Comparison of ENCODE assay signal across 12 cellular contexts in the genomic region with DNA sequence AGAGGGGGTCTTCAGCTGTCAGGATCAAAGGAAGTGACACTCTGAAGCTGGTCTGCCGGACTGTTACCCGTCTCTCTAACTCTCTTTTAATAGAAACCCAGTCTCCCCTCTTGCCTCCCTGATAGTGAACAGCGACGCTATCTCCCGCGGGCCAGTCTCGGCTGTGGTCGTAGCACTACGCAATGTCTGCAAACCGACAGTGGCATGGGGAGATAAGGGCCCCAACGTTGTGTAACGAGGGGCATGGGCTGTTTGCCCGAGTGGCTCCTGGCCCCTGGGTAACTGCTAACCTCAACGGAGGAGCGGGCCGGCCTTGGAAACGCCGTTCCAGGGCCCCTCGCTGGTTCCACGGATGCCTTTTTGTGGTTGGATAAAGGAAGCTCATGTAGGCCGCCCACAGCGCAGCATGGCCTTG. TPM values are rescaled to one million over a fixed set of nuclear protein-coding genes. Genes with fewer than 3 reads are reported as not detected.
A peak's percentile ranks its signal among the peaks of the same experiment; 100 is the strongest.
DNase-seq lines count a peak whose midpoint lies in the region; ATAC-seq and TF ChIP-seq lines count a peak whose summit lies in the region.
"Had no signal": no experiment of that assay in that cellular context is flagged by ENCODE, and none has a peak within 500 bp of the region (broad histone marks: within the 10 kb centered on the region; RNA-seq: fewer than 3 reads in every experiment).

No MANE protein-coding gene starts in this region.

- H3K9me3 Mint-ChIP-seq in naive thymus-derived CD4-positive, alpha-beta T cell, result peaks cover 0 to 7% (median 0%) of the 10 kb centered on the region in 11 donors
- H3K9me3 Mint-ChIP-seq: activated naive CD4-positive, alpha-beta T cell treated with anti-CD3 and anti-CD28 coated beads, Interleukin-2, amount 50 U/mL, for 24 hours; endodermal cell had no signal

- peak; percentile 65 for ATAC-seq in naive thymus-derived CD4-positive, alpha-beta T cell
- no peak for ATAC-seq in HG03354 (IDR thresholded peaks at IDR 0.05; ENCODE audit: poor library complexity, severe bottlenecking, unreplicated experiment)

- peaks cover 0 to 11% (median 0%) of the 10 kb centered on the region in 5 donors for H3K36me3 Mint-ChIP-seq in naive thymus-derived CD4-positive, alpha-beta T cell
- H3K36me3 Mint-ChIP-seq: activated naive CD4-positive, alpha-beta T cell treated with anti-CD3 and anti-CD28 coated beads, Interleukin-2, amount 50 U/mL, for 24 hours had no signal

- no peaks in the 10 kb centered on the region for H3K36me3 ChIP-seq in naive thymus-derived CD4-positive, alpha-beta T cell (ENCODE audit: control insufficient read depth in 2 of 3, insufficient read depth in 3 of 3, low read length in 3 of 3)

- intact Hi-C loops in naive thymus-derived CD4-positive, alpha-beta T cell (cut with micrococcal nuclease), result no loop called here

- TF ChIP-seq CTCF in astrocyte of the cerebellum (IDR thresholded peaks at IDR 0.05; ENCODE audit: low read depth, low read length, missing control alignments), result no peak

- H3K27me3 ChIP-seq in naive thymus-derived CD4-positive, alpha-beta T cell (ENCODE audit: control insufficient read depth in 2 of 2, insufficient read depth in 2 of 2, low read length in 2 of 2), result no peaks in the 10 kb centered on the region

- POLR2A ChIA-PET in naive thymus-derived CD4-positive, alpha-beta T cell (lab: Charles Lee), result no interaction called here

- H3K4me1 ChIP-seq in naive thymus-derived CD4-positive, alpha-beta T cell (ENCODE audit: control insufficient read depth in 2 of 2, insufficient read depth in 2 of 2, low read length in 2 of 2), result peaks cover 15 to 40% of the 10 kb centered on the region in 2 donors

- CTCF ChIA-PET in naive thymus-derived CD4-positive, alpha-beta T cell (lab: Charles Lee), result no interaction called here

- peak; percentile 61 for DNase-seq in activated effector memory CD4-positive, alpha-beta T cell treated with anti-CD3 and anti-CD28 coated beads, Interleukin-2, amount 50 U/mL, for 16 hours
- DNase-seq in activated effector memory CD4-positive, alpha-beta T cell treated with Interleukin-2 at 50 U/mL for 16 hours, result no peak
- DNase-seq in astrocyte of the cerebellum (ENCODE audit: low read depth) (peak; percentile 42), T-helper 1 cell (no peak), C1 segment of cervical spinal cord (lab: John Stamatoyannopoulos, UW) (no peak), NCI-H774 (lab: John Stamatoyannopoulos, UW) (no peak)
- no peak for DNase-seq in naive thymus-derived CD4-positive, alpha-beta T cell
- DNase-seq: activated CD4-positive, alpha-beta T cell treated with anti-CD3 and anti-CD28 coated beads for 4 hours; endodermal cell; NCI-H1436 had no signal

- H3K27ac ChIP-seq in naive thymus-derived CD4-positive, alpha-beta T cell (ENCODE audit: low read depth, low read length), result no peak overlapping the region

- in situ Hi-C loops in astrocyte of the cerebellum (cut with HindIII; ENCODE audit: low sequenced_read_pairs), result loop anchor here (5.0 kb wide), 1 partner anchor 60 kb away; no protein-coding TSS in a partner anchor

- no peaks in the 10 kb centered on the region for H3K9me3 ChIP-seq in naive thymus-derived CD4-positive, alpha-beta T cell (ENCODE audit: control insufficient read depth in 2 of 3, low read length in 3 of 3)

- H3K4me3 Mint-ChIP-seq in naive thymus-derived CD4-positive, alpha-beta T cell, result no peak overlapping the region
- H3K4me3 Mint-ChIP-seq: activated naive CD4-positive, alpha-beta T cell treated with anti-CD3 and anti-CD28 coated beads, Interleukin-2, amount 50 U/mL, for 24 hours; endodermal cell had no signal

- H3K27me3 Mint-ChIP-seq in naive thymus-derived CD4-positive, alpha-beta T cell, result peaks cover 0 to 45% (median 6%) of the 10 kb centered on the region in 5 donors

- no peak overlapping the region for H3K27ac Mint-ChIP-seq in naive thymus-derived CD4-positive, alpha-beta T cell
- H3K27ac Mint-ChIP-seq: activated naive CD4-positive, alpha-beta T cell treated with anti-CD3 and anti-CD28 coated beads, Interleukin-2, amount 50 U/mL, for 24 hours; endodermal cell had no signal

- no peak overlapping the region for H3K4me3 ChIP-seq in astrocyte of the cerebellum (ENCODE audit: low read depth, low read length)
- H3K4me3 ChIP-seq in naive thymus-derived CD4-positive, alpha-beta T cell (ENCODE audit: low read length), result no peak overlapping the region

- H3K4me1 Mint-ChIP-seq in naive thymus-derived CD4-positive, alpha-beta T cell, result peaks cover 30 to 79% (median 46%) of the 10 kb centered on the region in 7 donors

RNA-seq across cellular contexts. Expression of gene ZBTB16, which starts 23.3 kb away (rescaled TPM):
- 10 to 100 TPM in 2 of 5 experiments, 1 to 10 TPM in 3; 3.0 to 22.1 (median 7.2) TPM for total RNA-seq in naive thymus-derived CD4-positive, alpha-beta T cell
- polyA plus RNA-seq in naive thymus-derived CD4-positive, alpha-beta T cell, result 10 to 100 TPM in 1 of 2 donors, 1 to 10 TPM in 1; 3.0 to 15.4 TPM

Comparison
In these comparisons a context has a peak if more than half of its experiments do, and no peak if none do; other contexts are left out.
1. DNase-seq: peak in activated effector memory CD4-positive, alpha-beta T cell treated with anti-CD3 and anti-CD28 coated beads, Interleukin-2, amount 50 U/mL, for 16 hours (single experiment) and astrocyte of the cerebellum (single experiment); none in activated effector memory CD4-positive, alpha-beta T cell treated with Interleukin-2 at 50 U/mL for 16 hours (single experiment), naive thymus-derived CD4-positive, alpha-beta T cell (0 of 9), T-helper 1 cell (0 of 5), C1 segment of cervical spinal cord (0 of 14) and NCI-H774 (single experiment).